Comparison of ENCODE assay signal across 16 cellular contexts in the genomic region with DNA sequence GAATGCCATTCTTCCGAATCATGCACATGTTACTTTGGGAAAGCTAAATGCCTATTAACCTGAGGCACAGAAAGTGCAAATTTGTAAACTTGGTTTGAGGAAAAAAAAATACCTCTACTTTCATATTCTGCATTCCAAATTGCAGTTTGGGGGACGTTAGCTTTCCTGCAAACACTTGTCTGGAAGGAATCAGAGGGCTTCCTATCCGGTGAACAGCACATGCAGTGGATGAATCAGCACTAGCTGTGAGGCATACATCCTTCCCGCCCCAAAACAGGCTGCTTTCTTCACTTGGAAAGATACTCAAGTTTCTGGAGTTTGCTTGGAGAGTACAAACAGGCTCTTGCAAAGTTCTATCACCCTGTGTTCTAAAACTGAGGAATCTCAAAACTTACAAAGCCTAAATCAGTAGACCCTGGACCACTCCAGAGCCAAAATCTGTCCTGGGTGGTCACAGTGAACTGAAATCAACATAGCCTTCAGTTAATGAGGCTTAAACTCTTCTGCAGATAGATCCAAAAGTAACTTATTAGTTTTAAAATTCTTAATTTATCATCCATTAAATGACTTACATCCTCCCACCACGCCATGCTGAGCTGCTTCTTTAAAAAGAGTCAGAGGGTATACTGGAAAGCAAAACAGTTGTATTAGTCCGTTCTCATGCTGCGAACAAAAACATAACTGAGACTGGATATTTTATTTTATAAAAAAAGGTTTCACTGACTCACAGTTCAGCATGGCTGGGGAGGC.
DNase-seq lines count a peak whose midpoint lies in the region; ATAC-seq and TF ChIP-seq lines count a peak whose summit lies in the region.
"Had no signal": no experiment of that assay in that cellular context is flagged by ENCODE, and none has a peak within 500 bp of the region (broad histone marks: within the 10 kb centered on the region; RNA-seq: fewer than 3 reads in every experiment).

No MANE protein-coding gene starts in this region.

- no peak overlapping the region for H3K4me3 ChIP-seq in MG63
- H3K4me3 ChIP-seq: A549, neural progenitor cell, upper lobe of right lung had no signal

- H3K36me3 Mint-ChIP-seq in chondrocyte (ENCODE audit: low read depth), result no peaks in the 10 kb centered on the region
- H3K36me3 Mint-ChIP-seq: activated naive CD4-positive, alpha-beta T cell treated with anti-CD3 and anti-CD28 coated beads, Interleukin-2, amount 50 U/mL, for 72 hours; neural progenitor cell; stimulated activated effector memory CD8-positive, alpha-beta T cell treated with anti-CD3 and anti-CD28 coated beads, Interleukin-12 subunit alpha, Interleukin-12 subunit beta, amount 100 ng/mL, for 72 hours; T-cell had no signal

- no peaks in the 10 kb centered on the region for H3K27me3 ChIP-seq in MG63
- H3K27me3 ChIP-seq: neural progenitor cell, upper lobe of right lung had no signal

- no peaks in the 10 kb centered on the region for H3K9me3 Mint-ChIP-seq in chondrocyte (ENCODE audit: low read depth)
- H3K9me3 Mint-ChIP-seq: neural progenitor cell had no signal

- ATAC-seq in GM21423 (IDR thresholded peaks at IDR 0.05; ENCODE audit: unreplicated experiment), result no peak
- ATAC-seq: A549; activated naive CD4-positive, alpha-beta T cell treated with anti-CD3 and anti-CD28 coated beads, Interleukin-2, amount 50 U/mL, for 72 hours; stimulated activated effector memory CD8-positive, alpha-beta T cell treated with anti-CD3 and anti-CD28 coated beads, Interleukin-12 subunit alpha, Interleukin-12 subunit beta, amount 100 ng/mL, for 72 hours; T-cell; upper lobe of right lung had no signal

- H3K4me1 Mint-ChIP-seq in chondrocyte (ENCODE audit: low read depth), result peaks cover 18% of the 10 kb centered on the region
- H3K4me1 Mint-ChIP-seq: stimulated activated effector memory CD8-positive, alpha-beta T cell treated with anti-CD3 and anti-CD28 coated beads, Interleukin-12 subunit alpha, Interleukin-12 subunit beta, amount 100 ng/mL, for 72 hours; T-cell had no signal

- H3K36me3 ChIP-seq in MG63, result no peaks in the 10 kb centered on the region
- H3K36me3 ChIP-seq: neural progenitor cell, upper lobe of right lung had no signal

- no peak for TF ChIP-seq CTCF in chondrocyte (IDR thresholded peaks at IDR 0.05)

- in situ Hi-C loops in ACHN (cut with HindIII; ENCODE audit: low pct_ligation_motif_present, low pct_unique_long_range_greater_than_20kb, low sequenced_read_pairs), result loop anchor here (25.0 kb wide), 1 partner anchor 317 kb away; no protein-coding TSS in a partner anchor

- H3K9me3 ChIP-seq in MG63, result no peaks in the 10 kb centered on the region
- H3K9me3 ChIP-seq: A549, upper lobe of right lung had no signal

- peak overlapping the region; percentile 42 for H3K27ac Mint-ChIP-seq in chondrocyte (ENCODE audit: unreplicated experiment)
- H3K27ac Mint-ChIP-seq: activated naive CD4-positive, alpha-beta T cell treated with anti-CD3 and anti-CD28 coated beads, Interleukin-2, amount 50 U/mL, for 72 hours; neural progenitor cell; stimulated activated effector memory CD8-positive, alpha-beta T cell treated with anti-CD3 and anti-CD28 coated beads, Interleukin-12 subunit alpha, Interleukin-12 subunit beta, amount 100 ng/mL, for 72 hours; T-cell had no signal

- DNase-seq in ACHN (peak; percentile 82), MG63 (peak; percentile 55), chondrocyte (ENCODE audit: low spot score) (no peak), kidney glomerular epithelial cell (lab: John Stamatoyannopoulos, UW) (peak; percentile 92), NCI-H82 (lab: John Stamatoyannopoulos, UW) (no peak), T-helper 1 cell (no peak)
- DNase-seq in central memory CD4-positive, alpha-beta T cell, result no peak
- DNase-seq: activated CD8-positive, alpha-beta memory T cell treated with anti-CD3 and anti-CD28 coated beads, Interleukin-2, amount 50 U/mL, for 48 hours; NCI-H1436 treated with DMSO at 0.1 percent for 48 hours; T-cell; upper lobe of right lung had no signal

- no peak overlapping the region for H3K4me3 Mint-ChIP-seq in chondrocyte (ENCODE audit: unreplicated experiment)
- H3K4me3 Mint-ChIP-seq: neural progenitor cell; stimulated activated effector memory CD8-positive, alpha-beta T cell treated with anti-CD3 and anti-CD28 coated beads, Interleukin-12 subunit alpha, Interleukin-12 subunit beta, amount 100 ng/mL, for 72 hours; T-cell had no signal

- peaks cover under 1% of the 10 kb centered on the region for H3K27me3 Mint-ChIP-seq in chondrocyte (ENCODE audit: low read depth)
- H3K27me3 Mint-ChIP-seq: T-cell had no signal

Comparison
In these comparisons a context has a peak if more than half of its experiments do, and no peak if none do; other contexts are left out.
1. DNase-seq: peak in ACHN (single experiment), MG63 (single experiment) and kidney glomerular epithelial cell (single experiment); none in chondrocyte (single experiment), NCI-H82 (single experiment), central memory CD4-positive, alpha-beta T cell (single experiment) and T-helper 1 cell (0 of 5).